In the genomic region with DNA sequence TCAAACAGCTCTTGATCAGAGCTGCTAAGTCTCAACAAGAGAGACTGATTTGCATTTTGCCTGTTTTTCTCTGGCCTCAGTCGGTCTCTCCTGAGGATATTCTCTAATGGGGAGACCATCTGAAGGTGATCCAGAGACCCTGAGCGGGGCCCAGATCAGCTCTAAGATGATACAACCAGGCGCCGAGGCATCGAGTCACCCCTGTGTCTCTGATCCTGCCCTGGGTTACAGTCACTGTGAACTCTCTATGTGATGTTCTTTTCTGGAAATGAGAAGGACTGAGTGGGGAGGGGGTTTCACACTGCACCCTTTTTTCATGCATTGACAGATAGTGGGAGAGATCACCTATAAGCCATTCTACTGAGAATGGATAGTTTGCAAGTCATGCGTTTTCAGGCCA, we compare ENCODE assay signal across 23 cellular contexts.
"Had no signal": no experiment of that assay in that cellular context is flagged by ENCODE, and none has a peak within 500 bp of the region (broad histone marks: within the 10 kb centered on the region; RNA-seq: fewer than 3 reads in every experiment).

No MANE protein-coding gene starts in this region.

- H3K4me1 Mint-ChIP-seq: neural crest cell had no signal

- H3K27ac Mint-ChIP-seq: immature natural killer cell; naive thymus-derived CD8-positive, alpha-beta T cell; nephron; stimulated activated effector memory CD8-positive, alpha-beta T cell treated with anti-CD3 and anti-CD28 coated beads, Interleukin-12 subunit alpha, Interleukin-12 subunit beta, amount 100 ng/mL, for 72 hours; stimulated activated naive CD8-positive, alpha-beta T cell treated with anti-CD3 and anti-CD28 coated beads, Interleukin-15, Interleukin-2, amounts not matched to agents 100 ng/mL and 50 ng/mL, for 24 hours; type B pancreatic cell had no signal

- H3K27me3 Mint-ChIP-seq: naive thymus-derived CD8-positive, alpha-beta T cell; stimulated activated naive CD8-positive, alpha-beta T cell treated with anti-CD3 and anti-CD28 coated beads, Interleukin-15, Interleukin-2, amounts not matched to agents 100 ng/mL and 50 ng/mL, for 24 hours had no signal

- H3K9me3 Mint-ChIP-seq: immature natural killer cell; naive thymus-derived CD8-positive, alpha-beta T cell; nephron; neural crest cell; stimulated activated effector memory CD8-positive, alpha-beta T cell treated with anti-CD3 and anti-CD28 coated beads, Interleukin-12 subunit alpha, Interleukin-12 subunit beta, amount 100 ng/mL, for 72 hours; stimulated activated naive CD8-positive, alpha-beta T cell treated with anti-CD3 and anti-CD28 coated beads, Interleukin-15, Interleukin-2, amounts not matched to agents 100 ng/mL and 50 ng/mL, for 24 hours; type B pancreatic cell had no signal

- H3K4me3 Mint-ChIP-seq: immature natural killer cell; nephron; neural crest cell; stimulated activated effector memory CD8-positive, alpha-beta T cell treated with anti-CD3 and anti-CD28 coated beads, Interleukin-12 subunit alpha, Interleukin-12 subunit beta, amount 100 ng/mL, for 72 hours; stimulated activated naive CD8-positive, alpha-beta T cell treated with anti-CD3 and anti-CD28 coated beads, Interleukin-15, Interleukin-2, amounts not matched to agents 100 ng/mL and 50 ng/mL, for 24 hours; type B pancreatic cell had no signal

- ATAC-seq: left colon; left lung; lower lobe of right lung; naive thymus-derived CD8-positive, alpha-beta T cell; pancreas; right cardiac atrium; sciatic nerve; stimulated activated effector memory CD8-positive, alpha-beta T cell treated with anti-CD3 and anti-CD28 coated beads, Interleukin-12 subunit alpha, Interleukin-12 subunit beta, amount 100 ng/mL, for 72 hours had no signal

- H3K36me3 Mint-ChIP-seq: immature natural killer cell; stimulated activated effector memory CD8-positive, alpha-beta T cell treated with anti-CD3 and anti-CD28 coated beads, Interleukin-12 subunit alpha, Interleukin-12 subunit beta, amount 100 ng/mL, for 72 hours; type B pancreatic cell had no signal

- DNase-seq: hypothalamus; immature natural killer cell; kidney; left colon; left lung; lower lobe of right lung; mammary epithelial cell; mesenchymal stem cell; naive thymus-derived CD8-positive, alpha-beta T cell; nucleus accumbens; pancreas; posterior cingulate gyrus; retina; right cardiac atrium; stimulated activated CD4-positive, alpha-beta T cell treated with anti-CD3 and anti-CD28 coated beads, Interleukin-4, amount 100 ng/mL, for 24 hours; stimulated activated naive CD4-positive, alpha-beta T cell; uterus had no signal
